In the genomic region with DNA sequence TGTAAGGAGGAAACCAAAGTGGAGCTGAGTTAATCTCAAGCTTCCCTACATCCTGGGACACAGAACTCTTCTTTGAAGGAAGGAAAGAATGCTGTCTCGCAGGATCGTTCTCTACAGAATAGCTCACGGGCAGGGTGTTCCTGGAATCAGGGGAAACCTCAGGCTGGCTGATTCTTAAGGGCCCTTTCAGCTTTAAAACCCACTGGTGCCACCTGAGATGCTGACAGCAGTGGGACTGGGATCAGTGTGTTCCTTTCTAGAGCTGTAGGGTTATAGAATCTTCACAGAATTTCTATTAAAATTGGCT, we compare ENCODE assay signal across 21 cellular contexts.
"Had no signal": no experiment of that assay in that cellular context is flagged by ENCODE, and none has a peak within 500 bp of the region (broad histone marks: within the 10 kb centered on the region; RNA-seq: fewer than 3 reads in every experiment).

No MANE protein-coding gene starts in this region.

- H3K27me3 ChIP-seq: adrenal gland, Peyer's patch, SJCRH30 had no signal

- H3K27ac Mint-ChIP-seq: activated CD4-positive, alpha-beta T cell treated with anti-CD3 and anti-CD28 coated beads for 36 hours; activated CD8-positive, alpha-beta T cell treated with anti-CD3 and anti-CD28 coated beads for 36 hours; activated naive CD8-positive, alpha-beta T cell treated with anti-CD3 and anti-CD28 coated beads, Interleukin-2, amount 10 ng/mL, durations not matched to agents 7 days and 5 days had no signal

- H3K9me3 Mint-ChIP-seq: activated CD8-positive, alpha-beta T cell treated with anti-CD3 and anti-CD28 coated beads for 36 hours; activated naive CD8-positive, alpha-beta T cell treated with anti-CD3 and anti-CD28 coated beads, Interleukin-2, amount 10 ng/mL, durations not matched to agents 7 days and 5 days had no signal

- ATAC-seq: activated CD4-positive, alpha-beta T cell treated with anti-CD3 and anti-CD28 coated beads for 36 hours; activated CD8-positive, alpha-beta T cell treated with anti-CD3 and anti-CD28 coated beads for 36 hours had no signal

- H3K4me2 ChIP-seq: SK-N-SH had no signal

- H3K27ac ChIP-seq: adrenal gland, Peyer's patch, RWPE1, SJCRH30, VCaP had no signal

- DNase-seq: activated CD4-positive, alpha-beta T cell treated with anti-CD3 and anti-CD28 coated beads for 36 hours; activated CD8-positive, alpha-beta memory T cell treated with anti-CD3 and anti-CD28 coated beads, Interleukin-2, amount 50 U/mL, for 4 hours; activated CD8-positive, alpha-beta T cell treated with anti-CD3 and anti-CD28 coated beads for 36 hours; activated naive CD4-positive, alpha-beta T cell treated with anti-CD3 and anti-CD28 coated beads, Interleukin-2, amount 50 U/mL, for 16 hours; activated naive CD8-positive, alpha-beta T cell treated with anti-CD3 and anti-CD28 coated beads, Interleukin-2, amount 10 ng/mL, durations not matched to agents 7 days and 5 days; adrenal gland; anterior cingulate cortex; central memory CD4-positive, alpha-beta T cell; MM.1S; NCI-H1105 treated with DMSO at 0.1 percent for 48 hours; NCI-H1436 treated with DMSO at 0.1 percent for 48 hours; NCI-H187; NCI-H2081; NCI-H510A treated with DMSO at 0.1 percent for 48 hours; Right ventricle myocardium superior; SJCRH30; SK-N-SH; T-helper 1 cell had no signal

- H3K9ac ChIP-seq: SK-N-SH had no signal

- H3K4me3 Mint-ChIP-seq: activated CD4-positive, alpha-beta T cell treated with anti-CD3 and anti-CD28 coated beads for 36 hours; activated CD8-positive, alpha-beta T cell treated with anti-CD3 and anti-CD28 coated beads for 36 hours; activated naive CD8-positive, alpha-beta T cell treated with anti-CD3 and anti-CD28 coated beads, Interleukin-2, amount 10 ng/mL, durations not matched to agents 7 days and 5 days had no signal

- H3K4me1 Mint-ChIP-seq: activated CD4-positive, alpha-beta T cell treated with anti-CD3 and anti-CD28 coated beads for 36 hours; activated naive CD8-positive, alpha-beta T cell treated with anti-CD3 and anti-CD28 coated beads, Interleukin-2, amount 10 ng/mL, durations not matched to agents 7 days and 5 days had no signal

- H3K36me3 ChIP-seq: SJCRH30 had no signal

- H3K9me3 ChIP-seq: adrenal gland, Peyer's patch, SJCRH30, SK-N-SH had no signal

- H3K27me3 Mint-ChIP-seq: activated CD4-positive, alpha-beta T cell treated with anti-CD3 and anti-CD28 coated beads for 36 hours; activated CD8-positive, alpha-beta T cell treated with anti-CD3 and anti-CD28 coated beads for 36 hours; activated naive CD8-positive, alpha-beta T cell treated with anti-CD3 and anti-CD28 coated beads, Interleukin-2, amount 10 ng/mL, durations not matched to agents 7 days and 5 days had no signal

- H3K4me3 ChIP-seq: adrenal gland, Peyer's patch, SJCRH30 had no signal

- H3K4me1 ChIP-seq: adrenal gland, Peyer's patch had no signal
